In genomic region chr6:167090171-167090570, GRCh38 we compare ENCODE assay signal across 20 cellular contexts. TPM values are rescaled to one million over a fixed set of nuclear protein-coding genes. Genes with fewer than 3 reads are reported as not detected.
DNase-seq lines count a peak whose midpoint lies in the region; ATAC-seq and TF ChIP-seq lines count a peak whose summit lies in the region.
"Had no signal": no experiment of that assay in that cellular context is flagged by ENCODE, and none has a peak within 500 bp of the region (broad histone marks: within the 10 kb centered on the region; RNA-seq: fewer than 3 reads in every experiment).

No MANE protein-coding gene starts in this region.

- H2BK12ac ChIP-seq in neuronal stem cell (ENCODE audit: low read length) = no peak overlapping the region

- H3K4me3 ChIP-seq in CD4-positive, alpha-beta memory T cell (ENCODE audit: low read length in 2 of 2) = no peak overlapping the region
- no peak overlapping the region for H3K4me3 ChIP-seq in neuronal stem cell (ENCODE audit: low read length in 2 of 2)
- H3K4me3 ChIP-seq in mammary epithelial cell (replicated peaks in 1 of 3; ENCODE audit: insufficient read depth in 1 of 3, low read depth in 2 of 3, low read length in 3 of 3) = no peak overlapping the region
- H3K4me3 ChIP-seq in brain microvascular endothelial cell (ENCODE audit: low read depth, low read length) = no peak overlapping the region
- H3K4me3 ChIP-seq: K562, left lung, mucosa of descending colon had no signal

- peaks cover 0 to 4% of the 10 kb centered on the region in 2 donors for H3K36me3 Mint-ChIP-seq in CD4-positive, alpha-beta memory T cell

- H4K8ac ChIP-seq in neuronal stem cell (ENCODE audit: low read depth, low read length) = no peak overlapping the region

- no peak overlapping the region for H3K27ac ChIP-seq in CD4-positive, alpha-beta memory T cell (ENCODE audit: low read depth, low read length)
- no peak overlapping the region for H3K27ac ChIP-seq in neuronal stem cell (replicated peaks; ENCODE audit: low read length)
- no peak overlapping the region for H3K27ac ChIP-seq in mammary epithelial cell (ENCODE audit: insufficient read depth, low read depth, low read length)
- H3K27ac ChIP-seq in brain microvascular endothelial cell = no peak overlapping the region

- H2BK5ac ChIP-seq in neuronal stem cell (ENCODE audit: low read length) = no peak overlapping the region

- peaks cover 53% of the 10 kb centered on the region for H3K4me1 ChIP-seq in CD4-positive, alpha-beta memory T cell (ENCODE audit: insufficient read depth, low read length)
- H3K4me1 ChIP-seq in neuronal stem cell (ENCODE audit: control insufficient read depth in 2 of 2, insufficient read depth in 1 of 2, low read depth in 1 of 2, low read length in 2 of 2) = peaks cover 4 to 7% of the 10 kb centered on the region in 2 donors
- H3K4me1 ChIP-seq in mammary epithelial cell (ENCODE audit: insufficient read depth, low read length) = no peaks in the 10 kb centered on the region

- peak overlapping the region; percentile 22 for H2AK5ac ChIP-seq in neuronal stem cell (ENCODE audit: low read depth, low read length)

- WGBS in neuronal stem cell (ENCODE audit: extremely low coverage in 2 of 2, insufficient read length in 2 of 2, insufficient replicate concordance in 1 of 2), 2 donors = no CpG with 5 or more reads among the region's 4 CpGs
- WGBS in mammary epithelial cell (ENCODE audit: low coverage, missing lambda C conversion rate) = 54% methylated on average over 4 of the region's 4 CpGs

- dilution Hi-C loops in mammary epithelial cell (cut with HindIII; ENCODE audit: low sequenced_read_pairs) = no loop called here

- no peak overlapping the region for H2BK15ac ChIP-seq in neuronal stem cell (ENCODE audit: low read length)

- H3K4ac ChIP-seq in neuronal stem cell (ENCODE audit: low read length) = no peak overlapping the region

- H2BK120ac ChIP-seq in neuronal stem cell (ENCODE audit: low read depth, low read length) = no peak overlapping the region

- no peak overlapping the region for H3K18ac ChIP-seq in neuronal stem cell (ENCODE audit: low read length)

- no TSS peak for BruUV-seq in mammary epithelial cell (replicated peaks; lab: Mats Ljungman, UMichigan)

- H4K20me1 ChIP-seq in mammary epithelial cell (ENCODE audit: insufficient read depth, low read length) = no peaks in the 10 kb centered on the region

- DNase-seq in CD4-positive, alpha-beta memory T cell = no peak
- DNase-seq in KG1 (lab: John Stamatoyannopoulos, UW) (peak; percentile 44), SKM-1 (lab: John Stamatoyannopoulos, UW; ENCODE audit: unreplicated experiment) (peak; percentile 50), neuronal stem cell (ENCODE audit: low spot score) (no peak), mammary epithelial cell (no peak), brain microvascular endothelial cell (no peak)
- DNase-seq: activated CD4-positive, alpha-beta T cell treated with anti-CD3 and anti-CD28 coated beads for 1 hour; effector memory CD8-positive, alpha-beta T cell; HFFc6; left lung; mucosa of descending colon; NCI-H1417 treated with DMSO at 0.1 percent for 48 hours had no signal

- no peak overlapping the region for H3K4me3 Mint-ChIP-seq in CD4-positive, alpha-beta memory T cell
- H3K4me3 Mint-ChIP-seq: activated naive CD4-positive, alpha-beta T cell treated with anti-CD3 and anti-CD28 coated beads, Interleukin-2, amount 50 U/mL, for 24 hours; effector memory CD8-positive, alpha-beta T cell; HFFc6 had no signal

- H3K9ac ChIP-seq in neuronal stem cell (ENCODE audit: low read depth, low read length, poor library complexity) = no peak overlapping the region
- H3K9ac ChIP-seq in mammary epithelial cell (ENCODE audit: insufficient read depth, low read length) = no peak overlapping the region

- CTCF ChIA-PET in CD4-positive, alpha-beta memory T cell (lab: Charles Lee; ENCODE audit: partially characterized antibody) = interaction anchor here (0.6 to 1.7 kb wide), 5 partner anchors 13 to 67 kb away, joined by 3 read pairs; no protein-coding TSS in a partner anchor
- CTCF ChIA-PET in mammary epithelial cell (lab: Charles Lee; ENCODE audit: low non-redundant PET) = no interaction called here

- no peaks in the 10 kb centered on the region for H3K27me3 ChIP-seq in CD4-positive, alpha-beta memory T cell (ENCODE audit: insufficient read depth, low read length)
- H3K27me3 ChIP-seq in neuronal stem cell (ENCODE audit: control insufficient read depth in 3 of 3, insufficient read depth in 3 of 3, low read depth in 1 of 3, low read length in 3 of 3) = no peaks in the 10 kb centered on the region
- H3K27me3 ChIP-seq in mammary epithelial cell (ENCODE audit: insufficient read depth, low read length) = no peaks in the 10 kb centered on the region
- H3K27me3 ChIP-seq in brain microvascular endothelial cell (replicated peaks) = no peaks in the 10 kb centered on the region

- H2AFZ ChIP-seq in neuronal stem cell (ENCODE audit: low read length) (no peak overlapping the region), mammary epithelial cell (ENCODE audit: low read depth, low read length) (no peak overlapping the region)

- intact Hi-C loops in CD4-positive, alpha-beta memory T cell (cut with micrococcal nuclease) = loop anchor here (2.0 to 5.0 kb wide), 2 partner anchors 13 to 52 kb away; no protein-coding TSS in a partner anchor
- intact Hi-C loops in mammary epithelial cell (cut with micrococcal nuclease) = no loop called here

- H3K79me1 ChIP-seq in neuronal stem cell (ENCODE audit: low read depth, low read length) = no peaks in the 10 kb centered on the region

- H3K23ac ChIP-seq in neuronal stem cell (ENCODE audit: low read depth, low read length, poor library complexity) = no peak overlapping the region

- H3K9me3 ChIP-seq in CD4-positive, alpha-beta memory T cell (ENCODE audit: control insufficient read depth in 1 of 2, low read length in 2 of 2) = no peaks in the 10 kb centered on the region
- H3K9me3 ChIP-seq in neuronal stem cell (replicated peaks in 1 of 2; ENCODE audit: control insufficient read depth in 2 of 2, insufficient read depth in 1 of 2, low read depth in 1 of 2, low read length in 2 of 2) (peaks cover 1 to 13% of the 10 kb centered on the region in 2 donors), mammary epithelial cell (replicated peaks; ENCODE audit: insufficient read depth, low read length) (peaks cover 3% of the 10 kb centered on the region)

- no peaks in the 10 kb centered on the region for H3K36me3 ChIP-seq in CD4-positive, alpha-beta memory T cell (ENCODE audit: insufficient read depth, low read length)
- H3K36me3 ChIP-seq in neuronal stem cell (replicated peaks in 1 of 2; ENCODE audit: control insufficient read depth in 2 of 2, insufficient read depth in 2 of 2, low read length in 2 of 2) (no peaks in the 10 kb centered on the region), mammary epithelial cell (ENCODE audit: insufficient read depth, low read length) (no peaks in the 10 kb centered on the region), brain microvascular endothelial cell (replicated peaks) (no peaks in the 10 kb centered on the region)
- H3K36me3 ChIP-seq: left lung had no signal

- POLR2A ChIA-PET in CD4-positive, alpha-beta memory T cell (lab: Charles Lee; ENCODE audit: partially characterized antibody) = interaction anchor here (2.2 to 6.6 kb wide), 3 partner anchors 30 to 49 kb away, joined by 8 to 68 read pairs (median 13); partner anchors contain the start of gene CCR6

- H3K14ac ChIP-seq in neuronal stem cell (ENCODE audit: low read length) = no peak overlapping the region

- no peak for TF ChIP-seq CTCF in mammary epithelial cell (conservative IDR thresholded peaks at IDR 0.05 in 1 of 2, IDR thresholded peaks at IDR 0.05 in 1 of 2; ENCODE audit: extremely low read depth in 1 of 2, insufficient read depth in 1 of 2, low read depth in 1 of 2, low read length in 2 of 2)
- no peak for TF ChIP-seq CTCF in brain microvascular endothelial cell (IDR thresholded peaks at IDR 0.05; ENCODE audit: low read depth, low read length, missing control alignments)

- no peaks in the 10 kb centered on the region for H3K27me3 Mint-ChIP-seq in CD4-positive, alpha-beta memory T cell
- H3K27me3 Mint-ChIP-seq: activated naive CD4-positive, alpha-beta T cell treated with anti-CD3 and anti-CD28 coated beads, Interleukin-2, amount 50 U/mL, for 24 hours; effector memory CD8-positive, alpha-beta T cell had no signal

- in situ Hi-C loops in mammary epithelial cell (cut with MboI; ENCODE audit: low sequenced_read_pairs in 2 of 2) = no loop called here
- in situ Hi-C loops in brain microvascular endothelial cell (cut with HindIII; ENCODE audit: low pct_ligation_motif_present, low sequenced_read_pairs) = no loop called here

- H3K27ac Mint-ChIP-seq in CD4-positive, alpha-beta memory T cell = peak overlapping the region; percentile 74 to 99 (median 93)
- H3K27ac Mint-ChIP-seq: activated naive CD4-positive, alpha-beta T cell treated with anti-CD3 and anti-CD28 coated beads, Interleukin-2, amount 50 U/mL, for 24 hours; HFFc6 had no signal

- H3K4me2 ChIP-seq in neuronal stem cell (ENCODE audit: insufficient read depth, low read length, poor library complexity, severe bottlenecking) = no peak overlapping the region
- no peak overlapping the region for H3K4me2 ChIP-seq in mammary epithelial cell (ENCODE audit: insufficient read depth, low read depth, low read length)

- H3K79me2 ChIP-seq in mammary epithelial cell (ENCODE audit: insufficient read depth, low read length) = no peaks in the 10 kb centered on the region

- H4K91ac ChIP-seq in neuronal stem cell (ENCODE audit: low read depth, low read length, poor library complexity) = no peak overlapping the region

- peaks cover 44 to 63% (median 55%) of the 10 kb centered on the region in 4 donors for H3K4me1 Mint-ChIP-seq in CD4-positive, alpha-beta memory T cell

- ATAC-seq in GM19397 (IDR thresholded peaks at IDR 0.05; ENCODE audit: unreplicated experiment) = no peak
- no peak for ATAC-seq in GM21515 (IDR thresholded peaks at IDR 0.05; ENCODE audit: unreplicated experiment)
- ATAC-seq: effector memory CD8-positive, alpha-beta T cell; K562; mucosa of descending colon had no signal

- peaks cover 0 to 25% (median 14%) of the 10 kb centered on the region in 8 donors for H3K9me3 Mint-ChIP-seq in CD4-positive, alpha-beta memory T cell
- H3K9me3 Mint-ChIP-seq: effector memory CD8-positive, alpha-beta T cell had no signal

RNA-seq across cellular contexts. Expression of gene CCR6, which starts 32.7 kb away (rescaled TPM):
- 10 to 100 TPM; 21.7 to 23.7 TPM for total RNA-seq in CD4-positive, alpha-beta memory T cell
- polyA plus RNA-seq in CD4-positive, alpha-beta memory T cell = 100 to 1,000 TPM in 1 of 2 donors, 10 to 100 TPM in 1; 98.7 to 124 TPM
- not detected for polyA plus RNA-seq in neuronal stem cell (2013, experiment 1 of 2)
- polyA plus RNA-seq in neuronal stem cell (2013, experiment 2 of 2) = not detected
- total RNA-seq in mammary epithelial cell = not detected
- polyA plus RNA-seq in mammary epithelial cell = not detected
- polyA minus RNA-seq in mammary epithelial cell = not detected
- total RNA-seq: chondrocyte, HFFc6, K562, renal cortical epithelial cell, SK-MEL-5, temporal lobe had no signal
- polyA plus RNA-seq: K562 had no signal

Comparison
In these comparisons a context has a peak if more than half of its experiments do, and no peak if none do; other contexts are left out.
1. DNase-seq: peak in KG1 (single experiment) and SKM-1 (single experiment); none in CD4-positive, alpha-beta memory T cell (0 of 5), neuronal stem cell (single experiment), mammary epithelial cell (single experiment) and brain microvascular endothelial cell (single experiment).
2. RNA of gene CCR6, which starts 32.7 kb away (total RNA-seq): 21.7 to 23.7 TPM in CD4-positive, alpha-beta memory T cell; not detected in mammary epithelial cell; every median in the first group is over 10 times any median in the second.